Comparison of ENCODE assay signal across 13 cellular contexts in genomic region chrX:50941638-50942037, GRCh38. TPM values are rescaled to one million over a fixed set of nuclear protein-coding genes. Genes with fewer than 3 reads are reported as not detected.
DNase-seq lines count a peak whose midpoint lies in the region; ATAC-seq and TF ChIP-seq lines count a peak whose summit lies in the region.
"Had no signal": no experiment of that assay in that cellular context is flagged by ENCODE, and none has a peak within 500 bp of the region (broad histone marks: within the 10 kb centered on the region; RNA-seq: fewer than 3 reads in every experiment).

No MANE protein-coding gene starts in this region.

- H4K8ac ChIP-seq in H9 (replicated peaks; ENCODE audit: insufficient read length, low read depth, low read length): no peak overlapping the region

- H2BK12ac ChIP-seq in H9 (ENCODE audit: insufficient read length, low read depth, low read length): no peak overlapping the region

- no peak overlapping the region for H2AK5ac ChIP-seq in H9 (ENCODE audit: insufficient read length, low read length)

- peak; percentile 54 for TF ChIP-seq CTCF in C4-2B (conservative IDR thresholded peaks at IDR 0.05)
- TF ChIP-seq CTCF in H9 (conservative IDR thresholded peaks at IDR 0.05): peak; percentile 36; the same call in 1 of the 3 replicates
- no peak for TF ChIP-seq CTCF in activated CD8-positive, alpha-beta T cell treated with anti-CD3 and anti-CD28 coated beads for 36 hours (IDR thresholded peaks at IDR 0.05)
- TF ChIP-seq CTCF in left lung (IDR thresholded peaks at IDR 0.05): peak in 1 of 2 donors; percentile 18

- no peaks in the 10 kb centered on the region for H3K79me1 ChIP-seq in H9 (ENCODE audit: insufficient read depth, low read depth, low read length, poor library complexity, severe bottlenecking)

- H3T11ph ChIP-seq in H9 (ENCODE audit: low read length): no peak overlapping the region

- ATAC-seq in activated CD8-positive, alpha-beta T cell treated with anti-CD3 and anti-CD28 coated beads for 36 hours: no peak
- ATAC-seq in left lung (peak; percentile 34), HG03571 (IDR thresholded peaks at IDR 0.05; ENCODE audit: unreplicated experiment) (no peak), GM18868 (IDR thresholded peaks at IDR 0.05; ENCODE audit: unreplicated experiment) (no peak), HG03095 (IDR thresholded peaks at IDR 0.05; ENCODE audit: unreplicated experiment) (no peak)
- ATAC-seq: T-helper 17 cell had no signal

- CTCF ChIA-PET in activated CD8-positive, alpha-beta T cell treated with anti-CD3 and anti-CD28 coated beads for 36 hours (lab: Charles Lee): interaction anchor here (1.1 to 1.2 kb wide), 2 partner anchors 47 to 194 kb away, joined by 3 read pairs; no protein-coding TSS in a partner anchor

- no peak overlapping the region for H2BK5ac ChIP-seq in H9 (ENCODE audit: insufficient read length, low read length)

- H3K4me2 ChIP-seq in H9 (ENCODE audit: insufficient read depth, insufficient read length, low read length): no peak overlapping the region

- no peak overlapping the region for H3K9ac ChIP-seq in H9 (ENCODE audit: extremely low read depth, insufficient read length, low read length)

- no peak overlapping the region for H2BK20ac ChIP-seq in H9 (ENCODE audit: low read depth, low read length, poor library complexity, severe bottlenecking)

- H4K5ac ChIP-seq in H9 (ENCODE audit: insufficient read length, low read depth, low read length): no peak overlapping the region

- H3K14ac ChIP-seq in H9 (ENCODE audit: insufficient read depth, low read length): no peak overlapping the region

- H3K79me2 ChIP-seq in H9 (ENCODE audit: insufficient read depth, low read length): no peaks in the 10 kb centered on the region

- intact Hi-C loops in activated CD8-positive, alpha-beta T cell treated with anti-CD3 and anti-CD28 coated beads for 36 hours (cut with micrococcal nuclease): no loop called here
- intact Hi-C loops in left lung (cut with DNase I): no loop called here

- peaks cover 56 to 69% of the 10 kb centered on the region in 2 experiments for H3K9me3 Mint-ChIP-seq in H9
- H3K9me3 Mint-ChIP-seq in activated CD8-positive, alpha-beta T cell treated with anti-CD3 and anti-CD28 coated beads for 36 hours: no peaks in the 10 kb centered on the region
- H3K9me3 Mint-ChIP-seq: stimulated activated naive B cell treated with anti-CD40 and anti-IgM and Interleukin-4, amounts not matched to agents 10 μg/mL and 1 μg/mL and 100 μg/mL, for 72 hours had no signal

- no peaks in the 10 kb centered on the region for H3K27me3 Mint-ChIP-seq in H9 (ENCODE audit: low read depth)
- no peaks in the 10 kb centered on the region for H3K27me3 Mint-ChIP-seq in activated CD8-positive, alpha-beta T cell treated with anti-CD3 and anti-CD28 coated beads for 36 hours
- H3K27me3 Mint-ChIP-seq: T-helper 17 cell had no signal

- no peak overlapping the region for H3K56ac ChIP-seq in H9 (ENCODE audit: insufficient read length, low read depth, low read length)

- no peak overlapping the region for H3K27ac ChIP-seq in C4-2B
- no peak overlapping the region for H3K27ac ChIP-seq in H9 (ENCODE audit: insufficient read length, low read depth, low read length)
- H3K27ac ChIP-seq in left lung: no peak overlapping the region
- H3K27ac ChIP-seq: prostate gland had no signal

- H2AFZ ChIP-seq in H9 (ENCODE audit: low read length): no peak overlapping the region

- H2BK15ac ChIP-seq in H9 (ENCODE audit: low read depth, low read length): no peak overlapping the region

- POLR2A ChIA-PET in activated CD8-positive, alpha-beta T cell treated with anti-CD3 and anti-CD28 coated beads for 36 hours (lab: Charles Lee): no interaction called here

- H3K23ac ChIP-seq in H9 (ENCODE audit: insufficient read length, low read depth, low read length): no peak overlapping the region

- H3K36me3 ChIP-seq in left lung: no peaks in the 10 kb centered on the region
- H3K36me3 ChIP-seq: prostate gland had no signal

- H3K18ac ChIP-seq in H9 (ENCODE audit: insufficient read length, low read depth, low read length): no peak overlapping the region

- no peak overlapping the region for H3K4me3 ChIP-seq in left lung
- H3K4me3 ChIP-seq: prostate gland had no signal

- H4K20me1 ChIP-seq in H9 (ENCODE audit: control insufficient read depth, insufficient read depth, insufficient read length): no peaks in the 10 kb centered on the region

- H3K9me3 ChIP-seq in H9 (ENCODE audit: control insufficient read depth, low read depth, low read length) (peaks cover 12% of the 10 kb centered on the region), left lung (no peaks in the 10 kb centered on the region)
- H3K9me3 ChIP-seq: prostate gland had no signal

- no peak overlapping the region for H2BK120ac ChIP-seq in H9 (ENCODE audit: low read depth, low read length, poor library complexity, severe bottlenecking)

- no peak overlapping the region for H3K4ac ChIP-seq in H9 (ENCODE audit: low read depth, low read length)

- no peaks in the 10 kb centered on the region for H3K23me2 ChIP-seq in H9 (ENCODE audit: insufficient read length, low read depth, low read length, poor library complexity, severe bottlenecking)

- H3K27me3 ChIP-seq in H9 (ENCODE audit: insufficient read depth, low read length) (no peaks in the 10 kb centered on the region), left lung (peaks cover 0 to 2% of the 10 kb centered on the region in 2 donors)

- no peaks in the 10 kb centered on the region for H3K4me1 ChIP-seq in H9 (ENCODE audit: insufficient read depth, low read length)
- H3K4me1 ChIP-seq in left lung: no peaks in the 10 kb centered on the region
- H3K4me1 ChIP-seq: prostate gland had no signal

- no peak overlapping the region for H3K4me3 Mint-ChIP-seq in H9
- no peak overlapping the region for H3K4me3 Mint-ChIP-seq in activated CD8-positive, alpha-beta T cell treated with anti-CD3 and anti-CD28 coated beads for 36 hours
- H3K4me3 Mint-ChIP-seq: stimulated activated naive B cell treated with anti-CD40 and anti-IgM and Interleukin-4, amounts not matched to agents 10 μg/mL and 1 μg/mL and 100 μg/mL, for 72 hours; T-helper 17 cell had no signal

- no peak overlapping the region for H4K91ac ChIP-seq in H9 (ENCODE audit: insufficient read length, low read depth, low read length)

- no peak overlapping the region for H3K27ac Mint-ChIP-seq in H9
- H3K27ac Mint-ChIP-seq in activated CD8-positive, alpha-beta T cell treated with anti-CD3 and anti-CD28 coated beads for 36 hours: no peak overlapping the region
- H3K27ac Mint-ChIP-seq: stimulated activated naive B cell treated with anti-CD40 and anti-IgM and Interleukin-4, amounts not matched to agents 10 μg/mL and 1 μg/mL and 100 μg/mL, for 72 hours; T-helper 17 cell had no signal

- peak; percentile 48 for DNase-seq in H9
- peak; percentile 11 for DNase-seq in activated CD8-positive, alpha-beta T cell treated with anti-CD3 and anti-CD28 coated beads for 36 hours
- peak in 1 of 2 donors; percentile 54 for DNase-seq in left lung
- DNase-seq in NCI-H345 treated with DMSO at 0.1 percent for 48 hours (lab: John Stamatoyannopoulos, UW; ENCODE audit: unreplicated experiment): no peak
- DNase-seq: amniotic stem cell; NCI-H2081; stimulated activated naive B cell treated with anti-CD40 and anti-IgM and Interleukin-4, amounts not matched to agents 10 μg/mL and 1 μg/mL and 100 μg/mL, for 72 hours; T-helper 17 cell had no signal

- peaks cover 6 to 13% (median 9%) of the 10 kb centered on the region in 3 experiments; a peak in 5 of 7 replicates for H3K36me3 Mint-ChIP-seq in H9 (ENCODE audit: insufficient read depth in 1 of 3, low read depth in 3 of 3)
- no peaks in the 10 kb centered on the region for H3K36me3 Mint-ChIP-seq in activated CD8-positive, alpha-beta T cell treated with anti-CD3 and anti-CD28 coated beads for 36 hours (ENCODE audit: low read depth)
- H3K36me3 Mint-ChIP-seq: stimulated activated naive B cell treated with anti-CD40 and anti-IgM and Interleukin-4, amounts not matched to agents 10 μg/mL and 1 μg/mL and 100 μg/mL, for 72 hours had no signal

- H3K4me1 Mint-ChIP-seq in H9: 0 out of 4 replicates have a peak, but pooled peaks cover 0 to 5% of the 10 kb centered on the region in 2 experiments
- H3K4me1 Mint-ChIP-seq in activated CD8-positive, alpha-beta T cell treated with anti-CD3 and anti-CD28 coated beads for 36 hours (ENCODE audit: low read depth): no peaks in the 10 kb centered on the region
- H3K4me1 Mint-ChIP-seq: stimulated activated naive B cell treated with anti-CD40 and anti-IgM and Interleukin-4, amounts not matched to agents 10 μg/mL and 1 μg/mL and 100 μg/mL, for 72 hours had no signal

- no CpG with 5 or more reads among the region's 3 CpGs for WGBS in H9 (ENCODE audit: extremely low coverage, insufficient read length, low lambda C conversion rate)

RNA-seq across cellular contexts. Expression of gene BMP15, which starts 31.1 kb away (rescaled TPM):
- total RNA-seq in H9 (2021) (not detected in 2 replicates), left lung (not detected)
- total RNA-seq in activated CD8-positive, alpha-beta T cell treated with anti-CD3 and anti-CD28 coated beads for 36 hours: not detected
- total RNA-seq: prostate gland, T-helper 17 cell had no signal
